Comparison of ENCODE assay signal across 8 cellular contexts in the genomic region with DNA sequence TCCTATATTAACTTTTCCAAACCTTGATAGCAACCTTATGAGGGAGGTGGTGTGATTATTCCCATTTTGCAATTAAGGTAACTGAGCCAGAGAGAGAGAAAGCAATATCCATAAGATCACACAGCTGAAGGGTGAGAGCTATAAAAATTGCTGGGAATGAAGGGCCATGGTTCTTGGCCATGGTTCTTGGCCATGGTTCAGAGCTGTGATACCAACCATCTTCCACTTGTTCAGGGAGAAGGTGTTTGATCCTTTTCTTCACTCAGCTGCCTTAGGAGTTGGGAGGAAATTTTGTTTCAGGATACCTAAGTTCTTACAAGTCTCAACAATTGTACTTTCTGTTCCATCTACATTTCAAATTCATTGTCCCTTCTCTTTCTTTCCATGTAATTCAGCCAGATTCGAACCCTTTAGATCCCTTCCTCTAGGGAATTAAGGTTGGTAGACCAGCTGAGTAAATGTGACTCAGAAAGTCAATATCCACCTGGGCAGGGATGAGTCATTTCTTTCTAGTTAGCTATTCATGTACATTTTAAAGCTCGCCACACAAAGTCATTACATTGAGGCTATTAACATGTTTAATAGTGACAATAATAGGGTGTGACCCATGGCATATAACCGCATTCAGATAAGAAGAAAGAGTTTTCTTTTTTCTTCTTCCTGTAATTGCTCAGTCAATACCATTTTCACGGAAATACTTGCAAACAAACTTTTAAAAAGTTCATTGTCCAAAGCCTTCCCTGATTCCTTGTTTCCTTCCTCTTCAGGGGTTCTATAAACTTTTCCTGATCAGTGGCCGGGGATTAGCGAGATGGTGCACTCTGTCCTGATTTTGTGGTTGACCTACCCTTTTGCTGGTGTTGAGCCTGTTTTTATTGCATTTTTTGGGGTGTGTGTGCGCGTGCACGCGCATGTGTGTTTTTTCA.
A peak's percentile ranks its signal among the peaks of the same experiment; 100 is the strongest.
DNase-seq lines count a peak whose midpoint lies in the region; ATAC-seq and TF ChIP-seq lines count a peak whose summit lies in the region.

No MANE protein-coding gene starts in this region.

- H3K4me1 ChIP-seq in upper lobe of right lung, result peaks cover 42% of the 10 kb centered on the region

- H3K4me1 Mint-ChIP-seq in activated CD8-positive, alpha-beta memory T cell treated with anti-CD3 and anti-CD28 coated beads, Interleukin-2, amount 10 ng/mL, durations not matched to agents 7 days and 5 days, result peaks cover 20% of the 10 kb centered on the region

- H3K36me3 Mint-ChIP-seq in activated CD8-positive, alpha-beta memory T cell treated with anti-CD3 and anti-CD28 coated beads, Interleukin-2, amount 10 ng/mL, durations not matched to agents 7 days and 5 days, result peaks cover 3% of the 10 kb centered on the region

- CTCF ChIA-PET in activated CD8-positive, alpha-beta memory T cell treated with anti-CD3 and anti-CD28 coated beads, Interleukin-2, amount 10 ng/mL, durations not matched to agents 7 days and 5 days (lab: Charles Lee), result interaction anchor here (1.4 kb wide), 1 partner anchor 13 kb away, joined by 3 read pairs; no protein-coding TSS in a partner anchor

- peak overlapping the region; percentile 28 for H3K27ac ChIP-seq in upper lobe of right lung

- H3K27me3 ChIP-seq in upper lobe of right lung, result no peaks in the 10 kb centered on the region

- no peak overlapping the region for H3K4me3 ChIP-seq in epithelial cell of esophagus (ENCODE audit: low read length)
- H3K4me3 ChIP-seq in upper lobe of right lung, result no peak overlapping the region

- TF ChIP-seq CTCF in epithelial cell of esophagus (IDR thresholded peaks at IDR 0.05; ENCODE audit: insufficient read depth, low read depth, low read length, missing control alignments) (no peak), upper lobe of right lung (IDR thresholded peaks at IDR 0.05) (no peak)

- no peak for DNase-seq in activated CD8-positive, alpha-beta memory T cell treated with anti-CD3 and anti-CD28 coated beads, Interleukin-2, amount 10 ng/mL, durations not matched to agents 7 days and 5 days
- no peak for DNase-seq in activated CD8-positive, alpha-beta memory T cell treated with anti-CD3 and anti-CD28 coated beads, Interleukin-2, amount 50 U/mL, for 4 hours
- peak; percentile 38 for DNase-seq in MV-4-11 (lab: John Stamatoyannopoulos, UW)
- peak; percentile 87 for DNase-seq in epithelial cell of esophagus (ENCODE audit: low read depth)
- peak; percentile 71 for DNase-seq in upper lobe of right lung
- DNase-seq in stimulated activated naive CD4-positive, alpha-beta T cell (lab: John Stamatoyannopoulos, UW), result no peak

- H3K9me3 Mint-ChIP-seq in activated CD8-positive, alpha-beta memory T cell treated with anti-CD3 and anti-CD28 coated beads, Interleukin-2, amount 10 ng/mL, durations not matched to agents 7 days and 5 days (ENCODE audit: low read depth), result peaks cover 4% of the 10 kb centered on the region

- no peak overlapping the region for H3K4me3 Mint-ChIP-seq in activated CD8-positive, alpha-beta memory T cell treated with anti-CD3 and anti-CD28 coated beads, Interleukin-2, amount 10 ng/mL, durations not matched to agents 7 days and 5 days

- peak overlapping the region; percentile 54 for H3K27ac Mint-ChIP-seq in activated CD8-positive, alpha-beta memory T cell treated with anti-CD3 and anti-CD28 coated beads, Interleukin-2, amount 10 ng/mL, durations not matched to agents 7 days and 5 days

- H3K9me3 ChIP-seq in upper lobe of right lung, result no peaks in the 10 kb centered on the region

- peak; percentile 36 for ATAC-seq in activated CD8-positive, alpha-beta memory T cell treated with anti-CD3 and anti-CD28 coated beads, Interleukin-2, amount 10 ng/mL, durations not matched to agents 7 days and 5 days
- ATAC-seq in upper lobe of right lung (peak; percentile 11), HG03108 (IDR thresholded peaks at IDR 0.05; ENCODE audit: unreplicated experiment) (no peak), HG03025 (IDR thresholded peaks at IDR 0.05; ENCODE audit: low FRiP score, unreplicated experiment) (no peak)

- peaks cover 4% of the 10 kb centered on the region for H3K27me3 Mint-ChIP-seq in activated CD8-positive, alpha-beta memory T cell treated with anti-CD3 and anti-CD28 coated beads, Interleukin-2, amount 10 ng/mL, durations not matched to agents 7 days and 5 days

- no peaks in the 10 kb centered on the region for H3K36me3 ChIP-seq in upper lobe of right lung

- intact Hi-C loops in upper lobe of right lung (cut with DNase I), result no loop called here

Comparison
In these comparisons a context has a peak if more than half of its experiments do, and no peak if none do; other contexts are left out.
1. ATAC-seq: peak in activated CD8-positive, alpha-beta memory T cell treated with anti-CD3 and anti-CD28 coated beads, Interleukin-2, amount 10 ng/mL, durations not matched to agents 7 days and 5 days (single experiment) and upper lobe of right lung (single experiment); none in HG03108 (single experiment) and HG03025 (single experiment).
2. DNase-seq: peak in MV-4-11 (single experiment), epithelial cell of esophagus (single experiment) and upper lobe of right lung (single experiment); none in activated CD8-positive, alpha-beta memory T cell treated with anti-CD3 and anti-CD28 coated beads, Interleukin-2, amount 10 ng/mL, durations not matched to agents 7 days and 5 days (single experiment), activated CD8-positive, alpha-beta memory T cell treated with anti-CD3 and anti-CD28 coated beads, Interleukin-2, amount 50 U/mL, for 4 hours (single experiment) and stimulated activated naive CD4-positive, alpha-beta T cell (0 of 6).